20 cellular contexts compared by ENCODE assay signal in the genomic region with DNA sequence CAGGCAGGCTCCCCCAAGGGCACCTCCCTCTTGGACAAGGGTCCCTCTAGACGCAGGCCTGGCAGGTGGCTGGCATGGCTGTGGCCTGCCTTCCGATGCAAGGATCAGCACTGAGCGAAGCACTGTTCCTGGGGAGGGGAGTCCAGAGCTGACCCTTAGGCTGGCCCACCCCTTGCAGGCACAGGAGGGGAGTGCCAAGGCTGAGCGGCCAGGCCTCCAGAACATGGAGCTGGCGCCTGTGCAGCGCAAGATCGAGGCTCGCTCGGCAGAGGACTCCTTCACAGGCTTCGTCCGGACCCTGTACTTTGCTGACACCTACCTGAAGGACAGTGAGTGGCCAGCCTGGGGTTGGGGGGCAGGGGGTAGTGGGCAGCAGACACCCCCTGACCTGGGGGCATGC. TPM values are rescaled to one million over a fixed set of nuclear protein-coding genes. Genes with fewer than 3 reads are reported as not detected.
A peak's percentile ranks its signal among the peaks of the same experiment; 100 is the strongest.
DNase-seq lines count a peak whose midpoint lies in the region; ATAC-seq, FAIRE-seq and TF ChIP-seq lines count a peak whose summit lies in the region.
"Had no signal": no experiment of that assay in that cellular context is flagged by ENCODE, and none has a peak within 500 bp of the region (broad histone marks: within the 10 kb centered on the region; RNA-seq: fewer than 3 reads in every experiment).

No MANE protein-coding gene starts in this region.

- CTCF ChIA-PET in GM12878 (lab: Yijun Ruan, JAX): interaction anchor here (1.0 to 1.5 kb wide), 4 partner anchors 12 to 63 kb away, joined by 3 to 5 read pairs (median 4); a partner anchor contains a TSS
- CTCF ChIA-PET in activated CD4-positive, alpha-beta memory T cell treated with anti-CD3 and anti-CD28 coated beads, Interleukin-2, amount 10 ng/mL, durations not matched to agents 7 days and 5 days (lab: Charles Lee): interaction anchor here (0.7 kb wide), 1 partner anchor 31 kb away, joined by 3 read pairs; no protein-coding TSS in a partner anchor

- H3K79me2 ChIP-seq in GM12878 (ENCODE audit: control insufficient read depth, insufficient read depth, low read length) (no peaks in the 10 kb centered on the region), osteoblast (ENCODE audit: insufficient read depth, low read length) (no peaks in the 10 kb centered on the region)

- peak overlapping the region; percentile 77 for H3K4me2 ChIP-seq in BLaER1
- peak overlapping the region; percentile 81; the same call in 1 of the 2 replicates for H3K4me2 ChIP-seq in GM12878 (ENCODE audit: control insufficient read depth, insufficient read depth)
- H3K4me2 ChIP-seq in osteoblast (ENCODE audit: insufficient read depth, low read length): no peak overlapping the region

- intact Hi-C loops in GM12878 (cut with micrococcal nuclease; ENCODE audit: unreplicated experiment): no loop called here

- no peak for TF ChIP-seq EP300 in GM12878 (IDR thresholded peaks at IDR 0.05; ENCODE audit: borderline replicate concordance in 1 of 2, control insufficient read depth in 1 of 2, low read depth in 2 of 2, low read length in 2 of 2)

- no peaks in the 10 kb centered on the region for H3K9me3 Mint-ChIP-seq in activated CD4-positive, alpha-beta memory T cell treated with anti-CD3 and anti-CD28 coated beads, Interleukin-2, amount 10 ng/mL, durations not matched to agents 7 days and 5 days
- H3K9me3 Mint-ChIP-seq in activated T-cell treated with anti-CD3 and anti-CD28 coated beads, Interleukin-2, amount 50 U/mL, for 4 hours: no peaks in the 10 kb centered on the region
- H3K9me3 Mint-ChIP-seq: activated naive CD8-positive, alpha-beta T cell treated with anti-CD3 and anti-CD28 coated beads, Interleukin-2, amount 10 ng/mL, durations not matched to agents 7 days and 5 days; activated T-cell treated with anti-CD3 and anti-CD28 coated beads, Interleukin-2, amount 50 U/mL, for 72 hours; CD8-positive, alpha-beta memory T cell; nephron had no signal

- TF ChIP-seq POLR2A in GM12878 (IDR thresholded peaks at IDR 0.05; ENCODE audit: low read depth, low read length) (no peak), GM12892 (IDR thresholded peaks at IDR 0.05; ENCODE audit: low read depth, low read length) (no peak)

- peaks cover 67% of the 10 kb centered on the region for H3K4me1 ChIP-seq in BLaER1
- peaks cover 21% of the 10 kb centered on the region for H3K4me1 ChIP-seq in GM12878 (ENCODE audit: control insufficient read depth, insufficient read depth, low read length)
- no peaks in the 10 kb centered on the region for H3K4me1 ChIP-seq in osteoblast (ENCODE audit: insufficient read depth, low read length)
- H3K4me1 ChIP-seq: body of pancreas had no signal

- no peak for TF ChIP-seq RAD21 in GM12878 (IDR thresholded peaks at IDR 0.05; ENCODE audit: insufficient read depth, low read depth, low read length)

- in situ Hi-C loops in GM12878 (cut with MboI): no loop called here

- H3K36me3 Mint-ChIP-seq in activated CD4-positive, alpha-beta memory T cell treated with anti-CD3 and anti-CD28 coated beads, Interleukin-2, amount 10 ng/mL, durations not matched to agents 7 days and 5 days (ENCODE audit: low read depth): no peaks in the 10 kb centered on the region
- peaks cover 8% of the 10 kb centered on the region for H3K36me3 Mint-ChIP-seq in activated T-cell treated with anti-CD3 and anti-CD28 coated beads, Interleukin-2, amount 50 U/mL, for 4 hours (ENCODE audit: insufficient read depth)
- H3K36me3 Mint-ChIP-seq: activated naive CD8-positive, alpha-beta T cell treated with anti-CD3 and anti-CD28 coated beads, Interleukin-2, amount 10 ng/mL, durations not matched to agents 7 days and 5 days had no signal

- WGBS in GM12878 (ENCODE audit: insufficient coverage, insufficient replicate concordance, low lambda C conversion rate, missing lambda C conversion rate): 97% methylated on average over 11 of the region's 11 CpGs

- H3K9me3 ChIP-seq in BLaER1 (no peaks in the 10 kb centered on the region), KOPT-K1 (ENCODE audit: insufficient read depth, low read length, poor library complexity, severe bottlenecking) (no peaks in the 10 kb centered on the region), GM12878 (replicated peaks; ENCODE audit: control insufficient read depth, insufficient read depth, low read length) (no peaks in the 10 kb centered on the region), osteoblast (ENCODE audit: low read depth, low read length) (no peaks in the 10 kb centered on the region)
- H3K9me3 ChIP-seq: body of pancreas had no signal

- no peaks in the 10 kb centered on the region for H3K27me3 Mint-ChIP-seq in activated CD4-positive, alpha-beta memory T cell treated with anti-CD3 and anti-CD28 coated beads, Interleukin-2, amount 10 ng/mL, durations not matched to agents 7 days and 5 days
- no peaks in the 10 kb centered on the region for H3K27me3 Mint-ChIP-seq in activated T-cell treated with anti-CD3 and anti-CD28 coated beads, Interleukin-2, amount 50 U/mL, for 4 hours (ENCODE audit: low read depth)
- H3K27me3 Mint-ChIP-seq: activated naive CD8-positive, alpha-beta T cell treated with anti-CD3 and anti-CD28 coated beads, Interleukin-2, amount 10 ng/mL, durations not matched to agents 7 days and 5 days; CD8-positive, alpha-beta memory T cell had no signal

- H3K27ac Mint-ChIP-seq in activated CD4-positive, alpha-beta memory T cell treated with anti-CD3 and anti-CD28 coated beads, Interleukin-2, amount 10 ng/mL, durations not matched to agents 7 days and 5 days: no peak overlapping the region
- H3K27ac Mint-ChIP-seq: activated T-cell treated with anti-CD3 and anti-CD28 coated beads, Interleukin-2, amount 50 U/mL, for 72 hours; CD8-positive, alpha-beta memory T cell; nephron had no signal

- H4K20me1 ChIP-seq in BLaER1 (no peaks in the 10 kb centered on the region), GM12878 (ENCODE audit: control insufficient read depth, insufficient read depth) (no peaks in the 10 kb centered on the region), osteoblast (ENCODE audit: insufficient read depth, low read length) (no peaks in the 10 kb centered on the region)

- POLR2A ChIA-PET in GM12878 (lab: Charles Lee): interaction anchor here (0.5 to 1.1 kb wide), 3 partner anchors 11 to 333 kb away, joined by 3 to 6 read pairs (median 4); no protein-coding TSS in a partner anchor
- POLR2A ChIA-PET in activated CD4-positive, alpha-beta memory T cell treated with anti-CD3 and anti-CD28 coated beads, Interleukin-2, amount 10 ng/mL, durations not matched to agents 7 days and 5 days (lab: Charles Lee): interaction anchor here (0.9 to 1.9 kb wide), 5 partner anchors 10 to 54 kb away, joined by 3 to 7 read pairs (median 4); a partner anchor contains a TSS

- H2AFZ ChIP-seq in GM12878 (ENCODE audit: control insufficient read depth, low read depth, low read length): peak overlapping the region; percentile 98; the same call in 1 of the 2 replicates
- H2AFZ ChIP-seq in osteoblast (ENCODE audit: low read length): no peak overlapping the region

- H3K27ac ChIP-seq in BLaER1 (peak overlapping the region; percentile 88), KOPT-K1 (ENCODE audit: low read depth, low read length, poor library complexity, severe bottlenecking) (peak overlapping the region; percentile 43), GM12878 (ENCODE audit: control insufficient read depth, insufficient read depth) (peak overlapping the region; percentile 80), osteoblast (ENCODE audit: low read depth, low read length) (no peak overlapping the region)

- RAD21 ChIA-PET in GM12878 (lab: Charles Lee; ENCODE audit: unreplicated experiment): interaction anchor here (0.9 to 1.3 kb wide), 4 partner anchors 36 to 179 kb away, joined by 3 to 5 read pairs (median 4); a partner anchor contains a TSS

- peak overlapping the region; percentile 78 for H3K9ac ChIP-seq in BLaER1
- peak overlapping the region; percentile 72; the same call in 1 of the 2 replicates for H3K9ac ChIP-seq in GM12878 (ENCODE audit: control insufficient read depth, insufficient read depth, low read length)

- SMC1A ChIA-PET in GM12878 (lab: Charles Lee; ENCODE audit: uncharacterized antibody, unreplicated experiment): interaction anchor here (1.1 to 1.3 kb wide), 3 partner anchors 43 to 177 kb away, joined by 3 to 4 read pairs (median 4); a partner anchor contains a TSS

- H3K36me3 ChIP-seq in BLaER1: peaks cover 41% of the 10 kb centered on the region
- no peaks in the 10 kb centered on the region for H3K36me3 ChIP-seq in KOPT-K1 (ENCODE audit: insufficient read depth, low read length)
- H3K36me3 ChIP-seq in GM12878 (ENCODE audit: control insufficient read depth in 2 of 2, insufficient read depth in 2 of 2, low read length in 1 of 2): no peaks in the 10 kb centered on the region
- no peaks in the 10 kb centered on the region for H3K36me3 ChIP-seq in osteoblast (ENCODE audit: insufficient read depth, low read length)

- TF ChIP-seq CTCF in GM12878 (IDR thresholded peaks at IDR 0.05 in 2 of 3, conservative IDR thresholded peaks at IDR 0.05 in 1 of 3; ENCODE audit: control insufficient read depth in 2 of 3, extremely low read depth in 1 of 3, insufficient read depth in 1 of 3, low read depth in 3 of 3, low read length in 3 of 3) (no peak), osteoblast (IDR thresholded peaks at IDR 0.05; ENCODE audit: extremely low read depth, low read depth, low read length) (no peak)

- no peak overlapping the region for H3K4me3 ChIP-seq in BLaER1
- no peak overlapping the region for H3K4me3 ChIP-seq in GM12878
- no peak overlapping the region for H3K4me3 ChIP-seq in osteoblast (ENCODE audit: insufficient read depth, low read length)
- H3K4me3 ChIP-seq: body of pancreas had no signal

- no peaks in the 10 kb centered on the region for H3K27me3 ChIP-seq in BLaER1
- H3K27me3 ChIP-seq in GM12878 (replicated peaks in 1 of 2; ENCODE audit: control insufficient read depth in 2 of 2, insufficient read depth in 2 of 2, low read length in 1 of 2): no peaks in the 10 kb centered on the region
- no peaks in the 10 kb centered on the region for H3K27me3 ChIP-seq in osteoblast (ENCODE audit: insufficient read depth, low read length)
- H3K27me3 ChIP-seq: body of pancreas had no signal

- peaks cover 3% of the 10 kb centered on the region for H3K4me1 Mint-ChIP-seq in activated CD4-positive, alpha-beta memory T cell treated with anti-CD3 and anti-CD28 coated beads, Interleukin-2, amount 10 ng/mL, durations not matched to agents 7 days and 5 days
- H3K4me1 Mint-ChIP-seq in activated T-cell treated with anti-CD3 and anti-CD28 coated beads, Interleukin-2, amount 50 U/mL, for 4 hours (ENCODE audit: low read depth): no peaks in the 10 kb centered on the region
- H3K4me1 Mint-ChIP-seq: CD8-positive, alpha-beta memory T cell had no signal

- DNase-seq in GM12878 (ENCODE audit: low read depth, low spot score) (no peak), osteoblast (ENCODE audit: insufficient read length, low spot score, missing footprints) (peak; percentile 79), GM12892 (ENCODE audit: insufficient read length) (no peak)
- no peak for DNase-seq in activated CD4-positive, alpha-beta memory T cell treated with anti-CD3 and anti-CD28 coated beads, Interleukin-2, amount 10 ng/mL, durations not matched to agents 7 days and 5 days
- DNase-seq in activated T-cell treated with anti-CD3 and anti-CD28 coated beads, Interleukin-2, amount 50 U/mL, for 4 hours: no peak
- DNase-seq: activated CD4-positive, alpha-beta T cell treated with anti-CD3 and anti-CD28 coated beads, Interleukin-2, amount 50 U/mL, for 4 hours; activated naive CD8-positive, alpha-beta T cell treated with anti-CD3 and anti-CD28 coated beads, Interleukin-2, amount 10 ng/mL, durations not matched to agents 7 days and 5 days; CD8-positive, alpha-beta memory T cell; H7; NCI-H2081; NCI-H446 treated with DMSO at 0.1 percent for 48 hours; stimulated activated CD4-positive, alpha-beta T cell treated with anti-CD3 and anti-CD28 coated beads, Interleukin-15, amount 100 ng/mL, for 24 hours; stimulated activated naive CD4-positive, alpha-beta T cell treated with Interleukin-2 at 50 U/mL for 16 hours had no signal

- FAIRE-seq in GM12878 (lab: Jason Lieb, UNC) (no peak), GM12892 (lab: Jason Lieb, UNC) (no peak)
- FAIRE-seq: keratinocyte had no signal

- ATAC-seq in GM12878 (no peak), GM19452 (IDR thresholded peaks at IDR 0.05; ENCODE audit: unreplicated experiment) (no peak)
- no peak for ATAC-seq in activated T-cell treated with anti-CD3 and anti-CD28 coated beads, Interleukin-2, amount 50 U/mL, for 4 hours
- ATAC-seq: body of pancreas had no signal

- no peak overlapping the region for H3K4me3 Mint-ChIP-seq in activated CD4-positive, alpha-beta memory T cell treated with anti-CD3 and anti-CD28 coated beads, Interleukin-2, amount 10 ng/mL, durations not matched to agents 7 days and 5 days
- H3K4me3 Mint-ChIP-seq in activated T-cell treated with anti-CD3 and anti-CD28 coated beads, Interleukin-2, amount 50 U/mL, for 4 hours: no peak overlapping the region
- H3K4me3 Mint-ChIP-seq: activated naive CD8-positive, alpha-beta T cell treated with anti-CD3 and anti-CD28 coated beads, Interleukin-2, amount 10 ng/mL, durations not matched to agents 7 days and 5 days; activated T-cell treated with anti-CD3 and anti-CD28 coated beads, Interleukin-2, amount 50 U/mL, for 72 hours; CD8-positive, alpha-beta memory T cell; nephron had no signal

- no TSS peak for BruUV-seq in GM12878 (replicated peaks; lab: Mats Ljungman, UMichigan)

RNA-seq across cellular contexts. Expression of a gene that starts 16.8 kb away (rescaled TPM):
- 43.1 and 49.0 TPM in 2 replicates for total RNA-seq in GM12878 (2013; cell fraction: nucleolus; rRNA removed)
- total RNA-seq in GM12878 (2014; rRNA removed): 4.3 and 6.7 TPM in 2 replicates
- 2.3 and 2.7 TPM in 2 replicates for total RNA-seq in GM12878 (2014; rRNA removed; fragmentation: Illumina TruSeq; extraction: Trizol)
- 12.3 and 15.4 TPM in 2 replicates for total RNA-seq in GM12878 (2021)
- 3.0 TPM for polyA plus RNA-seq in GM12878 (2011; ENCODE audit: low read depth)
- 0.67 and 0.82 TPM in 2 replicates for polyA plus RNA-seq in GM12878 (2011; rRNA removed)
- polyA plus RNA-seq in GM12878 (2011; cell fraction: cytosol; rRNA removed): 0.73 and 0.92 TPM in 2 replicates
- polyA plus RNA-seq in GM12878 (2011; cell fraction: nucleus; rRNA removed): 16.5 and 17.3 TPM in 2 replicates
- 14.4 and 19.5 TPM in 2 replicates for polyA plus RNA-seq in GM12878 (2012)
- polyA plus RNA-seq in GM12878 (2014; fragmentation: Illumina TruSeq; extraction: Trizol): 2.1 and 3.6 TPM in 2 replicates
- under 1 TPM in 1 of 2 experiments, not detected in 1; 0.82 TPM for polyA plus RNA-seq in GM12878 (2014; fragmentation: Nextera tagmentation; extraction: Ambion mirVana)
- polyA plus RNA-seq in GM12878 (2014; rRNA removed): 9.0 and 11.1 TPM in 2 replicates
- 1 to 10 TPM; 1.2 to 1.3 TPM for polyA plus RNA-seq in GM12878 (2016; fragmentation: Nextera tagmentation; extraction: Ambion mirVana)
- polyA minus RNA-seq in GM12878 (2011; rRNA and poly(A)+ RNA removed): 0.59 and 0.62 TPM in 2 replicates
- not detected in 2 replicates for polyA minus RNA-seq in GM12878 (2011; cell fraction: cytosol; rRNA and poly(A)+ RNA removed)
- polyA minus RNA-seq in GM12878 (2011; cell fraction: nucleus; rRNA and poly(A)+ RNA removed): 3.1 and 7.0 TPM in 2 replicates
- total RNA-seq in osteoblast: 0.88 and 1.4 TPM in 2 replicates
- 10 to 100 TPM; 11.3 to 13.7 TPM for total RNA-seq in activated CD4-positive, alpha-beta memory T cell treated with anti-CD3 and anti-CD28 coated beads, Interleukin-2, amount 10 ng/mL, durations not matched to agents 7 days and 5 days
- 1.00 TPM for polyA plus RNA-seq in GM12892 (2012; ENCODE audit: missing spikeins)
- total RNA-seq in activated T-cell treated with anti-CD3 and anti-CD28 coated beads, Interleukin-2, amount 50 U/mL, for 4 hours: 10 to 100 TPM in 2 of 3 donors, 1 to 10 TPM in 1; 9.3 to 29.6 (median 14.0) TPM

RNA-seq across cellular contexts. Expression of a gene that starts 45.3 kb away (rescaled TPM):
- 13.4 and 45.4 TPM in 2 replicates for total RNA-seq in GM12878 (2013; cell fraction: nucleolus; rRNA removed)
- 5.0 and 6.5 TPM in 2 replicates for total RNA-seq in GM12878 (2014; rRNA removed)
- 1.8 and 2.0 TPM in 2 replicates for total RNA-seq in GM12878 (2014; rRNA removed; fragmentation: Illumina TruSeq; extraction: Trizol)
- 6.3 and 7.6 TPM in 2 replicates for total RNA-seq in GM12878 (2021)
- polyA plus RNA-seq in GM12878 (2011; ENCODE audit: low read depth): 1.7 TPM
- polyA plus RNA-seq in GM12878 (2011; rRNA removed): 1.7 and 3.3 TPM in 2 replicates
- 4.1 and 6.8 TPM in 2 replicates for polyA plus RNA-seq in GM12878 (2011; cell fraction: cytosol; rRNA removed)
- 18.8 and 24.8 TPM in 2 replicates for polyA plus RNA-seq in GM12878 (2011; cell fraction: nucleus; rRNA removed)
- 4.9 and 7.6 TPM in 2 replicates for polyA plus RNA-seq in GM12878 (2012)
- 9.9 TPM in 1 of 2 replicates, not detected in the other for polyA plus RNA-seq in GM12878 (2014; fragmentation: Illumina TruSeq; extraction: Trizol)
- under 1 TPM; 0.21 to 0.75 TPM for polyA plus RNA-seq in GM12878 (2014; fragmentation: Nextera tagmentation; extraction: Ambion mirVana)
- polyA plus RNA-seq in GM12878 (2014; rRNA removed): 5.8 and 7.4 TPM in 2 replicates
- polyA plus RNA-seq in GM12878 (2016; fragmentation: Nextera tagmentation; extraction: Ambion mirVana): 1 to 10 TPM; 4.1 to 5.0 TPM
- 2.0 and 7.0 TPM in 2 replicates for polyA minus RNA-seq in GM12878 (2011; rRNA and poly(A)+ RNA removed)
- polyA minus RNA-seq in GM12878 (2011; cell fraction: cytosol; rRNA and poly(A)+ RNA removed): 7.4 and 7.5 TPM in 2 replicates
- 4.4 and 5.7 TPM in 2 replicates for polyA minus RNA-seq in GM12878 (2011; cell fraction: nucleus; rRNA and poly(A)+ RNA removed)
- total RNA-seq in osteoblast: 0.36 and 0.59 TPM in 2 replicates
- 10 to 100 TPM; 25.9 to 27.8 TPM for total RNA-seq in activated CD4-positive, alpha-beta memory T cell treated with anti-CD3 and anti-CD28 coated beads, Interleukin-2, amount 10 ng/mL, durations not matched to agents 7 days and 5 days
- 1.9 TPM for polyA plus RNA-seq in GM12892 (2012; ENCODE audit: missing spikeins)
- 10 to 100 TPM in 2 of 3 donors, 1 to 10 TPM in 1; 9.5 to 14.1 (median 10.2) TPM for total RNA-seq in activated T-cell treated with anti-CD3 and anti-CD28 coated beads, Interleukin-2, amount 50 U/mL, for 4 hours

RNA-seq across cellular contexts. Expression of a gene that starts 54.4 kb away (rescaled TPM):
- total RNA-seq in GM12878 (2013; cell fraction: nucleolus; rRNA removed): 16.4 and 19.8 TPM in 2 replicates
- total RNA-seq in GM12878 (2014; rRNA removed): 42.1 and 43.2 TPM in 2 replicates
- 21.4 and 26.1 TPM in 2 replicates for total RNA-seq in GM12878 (2014; rRNA removed; fragmentation: Illumina TruSeq; extraction: Trizol)
- total RNA-seq in GM12878 (2021): 37.3 and 41.2 TPM in 2 replicates
- polyA plus RNA-seq in GM12878 (2011; ENCODE audit: low read depth): 12.7 TPM
- 25.4 and 45.7 TPM in 2 replicates for polyA plus RNA-seq in GM12878 (2011; rRNA removed)
- polyA plus RNA-seq in GM12878 (2011; cell fraction: cytosol; rRNA removed): 41.7 and 53.0 TPM in 2 replicates
- 54.8 and 62.1 TPM in 2 replicates for polyA plus RNA-seq in GM12878 (2011; cell fraction: nucleus; rRNA removed)
- polyA plus RNA-seq in GM12878 (2012): 20.1 and 23.9 TPM in 2 replicates
- polyA plus RNA-seq in GM12878 (2014; fragmentation: Illumina TruSeq; extraction: Trizol): 22.9 and 29.5 TPM in 2 replicates
- polyA plus RNA-seq in GM12878 (2014; fragmentation: Nextera tagmentation; extraction: Ambion mirVana): 10 to 100 TPM in 1 of 2 experiments, 1 to 10 TPM in 1; 7.1 to 23.1 TPM
- 42.4 and 52.2 TPM in 2 replicates for polyA plus RNA-seq in GM12878 (2014; rRNA removed)
- polyA plus RNA-seq in GM12878 (2016; fragmentation: Nextera tagmentation; extraction: Ambion mirVana): 10 to 100 TPM; 41.1 to 48.0 TPM
- polyA minus RNA-seq in GM12878 (2011; rRNA and poly(A)+ RNA removed): 25.9 and 32.6 TPM in 2 replicates
- polyA minus RNA-seq in GM12878 (2011; cell fraction: cytosol; rRNA and poly(A)+ RNA removed): 6.8 and 18.3 TPM in 2 replicates
- polyA minus RNA-seq in GM12878 (2011; cell fraction: nucleus; rRNA and poly(A)+ RNA removed): 7.5 and 13.1 TPM in 2 replicates
- 9.7 and 10.9 TPM in 2 replicates for total RNA-seq in osteoblast
- total RNA-seq in activated CD4-positive, alpha-beta memory T cell treated with anti-CD3 and anti-CD28 coated beads, Interleukin-2, amount 10 ng/mL, durations not matched to agents 7 days and 5 days: 10 to 100 TPM; 55.6 to 60.5 TPM
- 24.2 TPM for polyA plus RNA-seq in GM12892 (2012; ENCODE audit: missing spikeins)
- 10 to 100 TPM; 64.1 to 76.2 (median 71.5) TPM for total RNA-seq in activated T-cell treated with anti-CD3 and anti-CD28 coated beads, Interleukin-2, amount 50 U/mL, for 4 hours

RNA-seq across cellular contexts. Expression of a gene that starts 55.4 kb away (rescaled TPM):
- 0.65 and 2.0 TPM in 2 replicates for total RNA-seq in GM12878 (2013; cell fraction: nucleolus; rRNA removed)
- total RNA-seq in GM12878 (2014; rRNA removed): 0.44 and 1.4 TPM in 2 replicates
- 0.18 and 0.23 TPM in 2 replicates for total RNA-seq in GM12878 (2014; rRNA removed; fragmentation: Illumina TruSeq; extraction: Trizol)
- total RNA-seq in GM12878 (2021): 0.80 and 1.8 TPM in 2 replicates
- polyA plus RNA-seq in GM12878 (2011; ENCODE audit: low read depth): 0.39 TPM
- polyA plus RNA-seq in GM12878 (2011; rRNA removed): 0.10 TPM in 1 of 2 replicates, not detected in the other
- polyA plus RNA-seq in GM12878 (2011; cell fraction: cytosol; rRNA removed): 0.03 and 0.12 TPM in 2 replicates
- polyA plus RNA-seq in GM12878 (2011; cell fraction: nucleus; rRNA removed): 0.59 and 0.84 TPM in 2 replicates
- 0.31 and 0.46 TPM in 2 replicates for polyA plus RNA-seq in GM12878 (2012)
- 0.14 and 0.16 TPM in 2 replicates for polyA plus RNA-seq in GM12878 (2014; fragmentation: Illumina TruSeq; extraction: Trizol)
- polyA plus RNA-seq in GM12878 (2014; fragmentation: Nextera tagmentation; extraction: Ambion mirVana): under 1 TPM in 1 of 2 experiments, not detected in 1; 0.02 TPM
- 0.93 and 2.7 TPM in 2 replicates for polyA plus RNA-seq in GM12878 (2014; rRNA removed)
- under 1 TPM; 0.44 to 0.56 TPM for polyA plus RNA-seq in GM12878 (2016; fragmentation: Nextera tagmentation; extraction: Ambion mirVana)
- not detected in 2 replicates for polyA minus RNA-seq in GM12878 (2011; rRNA and poly(A)+ RNA removed)
- polyA minus RNA-seq in GM12878 (2011; cell fraction: cytosol; rRNA and poly(A)+ RNA removed): not detected in 2 replicates
- 0.12 and 0.57 TPM in 2 replicates for polyA minus RNA-seq in GM12878 (2011; cell fraction: nucleus; rRNA and poly(A)+ RNA removed)
- 8.7 and 10.3 TPM in 2 replicates for total RNA-seq in osteoblast
- total RNA-seq in activated CD4-positive, alpha-beta memory T cell treated with anti-CD3 and anti-CD28 coated beads, Interleukin-2, amount 10 ng/mL, durations not matched to agents 7 days and 5 days: 1 to 10 TPM; 1.5 to 1.9 TPM
- 0.23 TPM for polyA plus RNA-seq in GM12892 (2012; ENCODE audit: missing spikeins)
- 1 to 10 TPM; 4.3 to 6.0 (median 5.9) TPM for total RNA-seq in activated T-cell treated with anti-CD3 and anti-CD28 coated beads, Interleukin-2, amount 50 U/mL, for 4 hours
